29 cellular contexts compared by ENCODE assay signal in genomic region chr2:144894612-144895300, GRCh38.
DNase-seq lines count a peak whose midpoint lies in the region; ATAC-seq and TF ChIP-seq lines count a peak whose summit lies in the region.
"Had no signal": no experiment of that assay in that cellular context is flagged by ENCODE, and none has a peak within 500 bp of the region (broad histone marks: within the 10 kb centered on the region; RNA-seq: fewer than 3 reads in every experiment).

No MANE protein-coding gene starts in this region.

- TF ChIP-seq CTCF in mesothelial cell of epicardium (IDR thresholded peaks at IDR 0.05; ENCODE audit: unreplicated experiment) (no peak), gastroesophageal sphincter (IDR thresholded peaks at IDR 0.05) (no peak), MCF 10A (IDR thresholded peaks at IDR 0.05; ENCODE audit: unreplicated experiment) (no peak)

- POLR2A ChIA-PET in T-cell (lab: Charles Lee): no interaction called here
- POLR2A ChIA-PET in MCF 10A (lab: Yijun Ruan, JAX): no interaction called here

- intact Hi-C loops in MCF 10A (cut with micrococcal nuclease): loop anchor here (5.0 to 10.0 kb wide), 2 partner anchors 377 to 560 kb away; a partner anchor contains a TSS

- no peak overlapping the region for H3K4me3 ChIP-seq in SK-N-MC
- no peak overlapping the region for H3K4me3 ChIP-seq in gastroesophageal sphincter
- H3K4me3 ChIP-seq: heart right ventricle, psoas muscle, tibial artery, vagina had no signal

- H3K4me1 ChIP-seq in gastroesophageal sphincter: peaks cover 0 to 5% (median 0%) of the 10 kb centered on the region in 3 donors
- H3K4me1 ChIP-seq: psoas muscle, tibial artery, vagina had no signal

- no peaks in the 10 kb centered on the region for H3K27me3 ChIP-seq in gastroesophageal sphincter
- H3K27me3 ChIP-seq: heart right ventricle, tibial artery, vagina had no signal

- no TSS peak for BruUV-seq in MCF 10A (replicated peaks; lab: Mats Ljungman, UMichigan)

- H3K9ac ChIP-seq in SK-N-MC (ENCODE audit: insufficient read length): no peak overlapping the region

- CTCF ChIA-PET in T-cell (lab: Charles Lee): no interaction called here
- CTCF ChIA-PET in MCF 10A (lab: Yijun Ruan, JAX): no interaction called here

- H3K4me3 Mint-ChIP-seq in mesothelial cell of epicardium (no peak overlapping the region), T-cell (no peak overlapping the region), MCF 10A (ENCODE audit: unreplicated experiment) (no peak overlapping the region)
- H3K4me3 Mint-ChIP-seq: activated naive CD8-positive, alpha-beta T cell treated with anti-CD3 and anti-CD28 coated beads, Interleukin-2, amount 50 U/mL, for 24 hours; CD4-positive, CD25-positive, alpha-beta regulatory T cell; memory B cell had no signal

- peak overlapping the region; percentile 15; the same call in 1 of the 2 replicates for H3K27ac ChIP-seq in SK-N-MC
- H3K27ac ChIP-seq in gastroesophageal sphincter: no peak overlapping the region
- H3K27ac ChIP-seq: heart right ventricle, psoas muscle, tibial artery, vagina had no signal

- no peak for TF ChIP-seq POLR2A in gastroesophageal sphincter (IDR thresholded peaks at IDR 0.05)

- no peak for ATAC-seq in gastroesophageal sphincter
- no peak for ATAC-seq in T-cell (replicated peaks in 1 of 4)
- ATAC-seq: activated naive CD8-positive, alpha-beta T cell treated with anti-CD3 and anti-CD28 coated beads, Interleukin-2, amount 50 U/mL, for 24 hours; heart right ventricle; left lobe of liver; psoas muscle had no signal

- H3K27me3 Mint-ChIP-seq in mesothelial cell of epicardium (ENCODE audit: low read depth): no peaks in the 10 kb centered on the region
- peaks cover 0 to 3% of the 10 kb centered on the region in 2 donors for H3K27me3 Mint-ChIP-seq in T-cell
- no peaks in the 10 kb centered on the region for H3K27me3 Mint-ChIP-seq in MCF 10A (ENCODE audit: insufficient read depth, unreplicated experiment)
- H3K27me3 Mint-ChIP-seq: activated naive CD8-positive, alpha-beta T cell treated with anti-CD3 and anti-CD28 coated beads, Interleukin-2, amount 50 U/mL, for 24 hours; CD4-positive, CD25-positive, alpha-beta regulatory T cell; memory B cell had no signal

- no peaks in the 10 kb centered on the region for H3K9me3 Mint-ChIP-seq in mesothelial cell of epicardium
- H3K9me3 Mint-ChIP-seq in T-cell: no peaks in the 10 kb centered on the region
- H3K9me3 Mint-ChIP-seq in MCF 10A (ENCODE audit: unreplicated experiment): no peaks in the 10 kb centered on the region
- H3K9me3 Mint-ChIP-seq: activated naive CD8-positive, alpha-beta T cell treated with anti-CD3 and anti-CD28 coated beads, Interleukin-2, amount 50 U/mL, for 24 hours; memory B cell had no signal

- 83 to 89% methylated on average over 4 to 5 of the region's 5 CpGs for WGBS in gastroesophageal sphincter (ENCODE audit: low coverage in 1 of 2), 2 donors

- H3K27ac Mint-ChIP-seq in mesothelial cell of epicardium (peak overlapping the region; percentile 89), T-cell (no peak overlapping the region), MCF 10A (ENCODE audit: low read depth, unreplicated experiment) (no peak overlapping the region)
- H3K27ac Mint-ChIP-seq: activated naive CD8-positive, alpha-beta T cell treated with anti-CD3 and anti-CD28 coated beads, Interleukin-2, amount 50 U/mL, for 24 hours; CD4-positive, CD25-positive, alpha-beta regulatory T cell; memory B cell had no signal

- H3K4me1 Mint-ChIP-seq in mesothelial cell of epicardium (peaks cover 20% of the 10 kb centered on the region), T-cell (peaks cover 0 to 2% (median 0%) of the 10 kb centered on the region in 3 donors), MCF 10A (ENCODE audit: insufficient read depth, unreplicated experiment) (no peaks in the 10 kb centered on the region)
- H3K4me1 Mint-ChIP-seq: activated naive CD8-positive, alpha-beta T cell treated with anti-CD3 and anti-CD28 coated beads, Interleukin-2, amount 50 U/mL, for 24 hours; CD4-positive, CD25-positive, alpha-beta regulatory T cell had no signal

- H3K36me3 Mint-ChIP-seq in mesothelial cell of epicardium: no peaks in the 10 kb centered on the region
- H3K36me3 Mint-ChIP-seq in T-cell: no peaks in the 10 kb centered on the region
- H3K36me3 Mint-ChIP-seq in MCF 10A (ENCODE audit: insufficient read depth, unreplicated experiment): no peaks in the 10 kb centered on the region
- H3K36me3 Mint-ChIP-seq: CD4-positive, CD25-positive, alpha-beta regulatory T cell; memory B cell had no signal

- no peaks in the 10 kb centered on the region for H3K36me3 ChIP-seq in SK-N-MC (ENCODE audit: insufficient read depth, low read length)
- H3K36me3 ChIP-seq in gastroesophageal sphincter: no peaks in the 10 kb centered on the region
- H3K36me3 ChIP-seq: heart right ventricle, tibial artery, vagina had no signal

- H3K9me3 ChIP-seq in SK-N-MC (ENCODE audit: low read depth, low read length): no peaks in the 10 kb centered on the region
- no peaks in the 10 kb centered on the region for H3K9me3 ChIP-seq in gastroesophageal sphincter
- H3K9me3 ChIP-seq: heart right ventricle, psoas muscle, tibial artery, vagina had no signal

- no peak for TF ChIP-seq EP300 in gastroesophageal sphincter (IDR thresholded peaks at IDR 0.05)

- DNase-seq in ELF-1 (ENCODE audit: low read depth, low spot score) (peak; percentile 50), SK-N-MC (ENCODE audit: low read depth, low spot score) (no peak), fibroblast of peridontal ligament (ENCODE audit: extremely low read depth) (peak; percentile 42), mesothelial cell of epicardium (ENCODE audit: low spot score in 2 of 2, unreplicated experiment in 2 of 2) (no peak), NCI-H187 (lab: John Stamatoyannopoulos, UW) (no peak), T-cell (no peak), MCF 10A (ENCODE audit: unreplicated experiment) (no peak)
- DNase-seq: activated CD4-positive, alpha-beta T cell treated with anti-CD3 and anti-CD28 coated beads, Interleukin-2, amount 50 U/mL, for 1 hour; activated gamma-delta T cell treated with Interleukin-2 at 50 U/mL for 16 hours; activated naive CD8-positive, alpha-beta T cell treated with anti-CD3 and anti-CD28 coated beads, Interleukin-2, amount 50 U/mL, for 24 hours; activated T-cell treated with anti-CD3 and anti-CD28 coated beads, Interleukin-2, amount 50 U/mL, for 48 hours; Calu3; CD4-positive, CD25-positive, alpha-beta regulatory T cell; cortex of kidney; DMS79 treated with DMSO at 0.1 percent for 48 hours; effector memory CD4-positive, alpha-beta T cell; heart right ventricle; Kasumi-1; NCI-H146; NCI-H446; NCI-H774; psoas muscle; stimulated activated CD4-positive, alpha-beta T cell treated with anti-CD3 and anti-CD28 coated beads, Interleukin-15, amount 100 ng/mL, for 24 hours; stimulated activated CD4-positive, alpha-beta T cell treated with anti-CD3 and anti-CD28 coated beads, Interleukin-4, amount 100 ng/mL, for 4 hours; tibial artery had no signal

Comparison
In these comparisons a context has a peak if more than half of its experiments do, and no peak if none do; other contexts are left out.
1. DNase-seq: peak in ELF-1 (single experiment) and fibroblast of peridontal ligament (single experiment); none in SK-N-MC (single experiment), mesothelial cell of epicardium (0 of 2), NCI-H187 (0 of 2), T-cell (0 of 34) and MCF 10A (single experiment).